ENCODE assay signal across 1 cellular context in the genomic region with DNA sequence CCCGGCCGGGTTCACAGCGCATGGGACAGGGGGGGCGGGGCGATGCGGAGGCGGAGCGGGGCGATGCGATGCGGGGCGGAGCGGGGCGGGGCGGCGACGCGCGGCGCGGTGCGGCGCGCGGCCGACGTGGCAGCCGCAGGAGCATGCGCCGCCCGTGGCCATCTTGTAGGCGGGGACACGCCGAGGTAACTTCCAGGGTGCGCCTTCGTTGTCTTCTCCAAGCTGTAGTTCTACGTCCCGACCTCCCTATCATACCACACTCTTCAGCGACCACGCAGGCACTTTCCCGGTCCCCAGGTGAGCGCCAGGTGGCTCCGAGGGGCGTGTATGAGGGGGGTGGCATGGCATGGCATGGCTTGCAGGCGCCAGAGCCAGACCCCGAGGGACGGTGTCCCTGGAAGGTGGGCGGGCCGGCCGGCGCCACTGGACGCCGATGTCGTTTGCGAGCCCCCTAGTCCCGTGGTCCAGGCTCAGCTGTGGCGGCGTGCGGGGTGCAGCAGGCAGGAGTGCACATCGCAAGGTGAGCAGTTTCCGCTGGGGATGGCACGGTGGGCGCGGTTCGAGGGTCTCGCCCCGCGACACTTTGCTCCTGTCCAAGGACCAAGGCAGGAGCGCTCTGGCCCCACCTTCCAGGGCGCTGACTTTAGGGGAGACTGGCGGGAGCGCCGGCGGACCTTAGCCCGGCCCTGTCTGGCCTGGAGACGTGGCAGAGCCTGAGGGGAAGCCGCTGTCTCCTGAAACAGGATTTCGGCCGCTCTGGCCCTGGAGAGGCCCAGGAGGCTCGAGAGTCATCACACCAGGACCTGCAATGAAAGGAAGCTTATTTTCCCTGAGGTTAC.
TF ChIP-seq lines count a peak whose summit lies in the region.

A gene (plus strand): TSS at position 161 of the 839 bp plus-strand sequence. CDS start 5,840 bp downstream, outside the sequence.

TF ChIP-seq in K562, 482 proteins besides CTCF, POLR2A, EP300 and RAD21 (continued from another document and continues in another):
- TF ChIP-seq, protein P1, sequence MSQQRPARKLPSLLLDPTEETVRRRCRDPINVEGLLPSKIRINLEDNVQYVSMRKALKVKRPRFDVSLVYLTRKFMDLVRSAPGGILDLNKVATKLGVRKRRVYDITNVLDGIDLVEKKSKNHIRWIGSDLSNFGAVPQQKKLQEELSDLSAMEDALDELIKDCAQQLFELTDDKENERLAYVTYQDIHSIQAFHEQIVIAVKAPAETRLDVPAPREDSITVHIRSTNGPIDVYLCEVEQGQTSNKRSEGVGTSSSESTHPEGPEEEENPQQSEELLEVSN (IDR thresholded peaks at IDR 0.05; ENCODE audit: borderline replicate concordance in 1 of 2, extremely low read depth in 1 of 2, insufficient read depth in 1 of 2, insufficient read length in 1 of 2, low read depth in 1 of 2, low read length in 1 of 2, poor library complexity in 1 of 2, severe bottlenecking in 1 of 2), result peak; percentile 15 to 65
- TF ChIP-seq DNMT1 (IDR thresholded peaks at IDR 0.05), result no peak
- TF ChIP-seq NR1H2 (CRISPR knock-in tag; IDR thresholded peaks at IDR 0.05), result no peak
- TF ChIP-seq ZNF696 (CRISPR knock-in tag; conservative IDR thresholded peaks at IDR 0.05), result no peak
- peak; percentile 77 for TF ChIP-seq HMGN3 (IDR thresholded peaks at IDR 0.05; ENCODE audit: borderline replicate concordance, extremely low read depth, insufficient read length, low read depth, low read length)
- TF ChIP-seq, protein P2, sequence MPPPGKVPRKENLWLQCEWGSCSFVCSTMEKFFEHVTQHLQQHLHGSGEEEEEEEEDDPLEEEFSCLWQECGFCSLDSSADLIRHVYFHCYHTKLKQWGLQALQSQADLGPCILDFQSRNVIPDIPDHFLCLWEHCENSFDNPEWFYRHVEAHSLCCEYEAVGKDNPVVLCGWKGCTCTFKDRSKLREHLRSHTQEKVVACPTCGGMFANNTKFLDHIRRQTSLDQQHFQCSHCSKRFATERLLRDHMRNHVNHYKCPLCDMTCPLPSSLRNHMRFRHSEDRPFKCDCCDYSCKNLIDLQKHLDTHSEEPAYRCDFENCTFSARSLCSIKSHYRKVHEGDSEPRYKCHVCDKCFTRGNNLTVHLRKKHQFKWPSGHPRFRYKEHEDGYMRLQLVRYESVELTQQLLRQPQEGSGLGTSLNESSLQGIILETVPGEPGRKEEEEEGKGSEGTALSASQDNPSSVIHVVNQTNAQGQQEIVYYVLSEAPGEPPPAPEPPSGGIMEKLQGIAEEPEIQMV (tag; conservative IDR thresholded peaks at IDR 0.05; ENCODE audit: low read depth), result no peak
- TF ChIP-seq, protein P3, sequence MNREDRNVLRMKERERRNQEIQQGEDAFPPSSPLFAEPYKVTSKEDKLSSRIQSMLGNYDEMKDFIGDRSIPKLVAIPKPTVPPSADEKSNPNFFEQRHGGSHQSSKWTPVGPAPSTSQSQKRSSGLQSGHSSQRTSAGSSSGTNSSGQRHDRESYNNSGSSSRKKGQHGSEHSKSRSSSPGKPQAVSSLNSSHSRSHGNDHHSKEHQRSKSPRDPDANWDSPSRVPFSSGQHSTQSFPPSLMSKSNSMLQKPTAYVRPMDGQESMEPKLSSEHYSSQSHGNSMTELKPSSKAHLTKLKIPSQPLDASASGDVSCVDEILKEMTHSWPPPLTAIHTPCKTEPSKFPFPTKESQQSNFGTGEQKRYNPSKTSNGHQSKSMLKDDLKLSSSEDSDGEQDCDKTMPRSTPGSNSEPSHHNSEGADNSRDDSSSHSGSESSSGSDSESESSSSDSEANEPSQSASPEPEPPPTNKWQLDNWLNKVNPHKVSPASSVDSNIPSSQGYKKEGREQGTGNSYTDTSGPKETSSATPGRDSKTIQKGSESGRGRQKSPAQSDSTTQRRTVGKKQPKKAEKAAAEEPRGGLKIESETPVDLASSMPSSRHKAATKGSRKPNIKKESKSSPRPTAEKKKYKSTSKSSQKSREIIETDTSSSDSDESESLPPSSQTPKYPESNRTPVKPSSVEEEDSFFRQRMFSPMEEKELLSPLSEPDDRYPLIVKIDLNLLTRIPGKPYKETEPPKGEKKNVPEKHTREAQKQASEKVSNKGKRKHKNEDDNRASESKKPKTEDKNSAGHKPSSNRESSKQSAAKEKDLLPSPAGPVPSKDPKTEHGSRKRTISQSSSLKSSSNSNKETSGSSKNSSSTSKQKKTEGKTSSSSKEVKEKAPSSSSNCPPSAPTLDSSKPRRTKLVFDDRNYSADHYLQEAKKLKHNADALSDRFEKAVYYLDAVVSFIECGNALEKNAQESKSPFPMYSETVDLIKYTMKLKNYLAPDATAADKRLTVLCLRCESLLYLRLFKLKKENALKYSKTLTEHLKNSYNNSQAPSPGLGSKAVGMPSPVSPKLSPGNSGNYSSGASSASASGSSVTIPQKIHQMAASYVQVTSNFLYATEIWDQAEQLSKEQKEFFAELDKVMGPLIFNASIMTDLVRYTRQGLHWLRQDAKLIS (CRISPR knock-in tag; IDR thresholded peaks at IDR 0.05), result peak; percentile 65; the same call in 1 of the 2 replicates
- 0 out of 2 replicates have a peak, but pooled peaks have one; percentile 48 for TF ChIP-seq RBM14 (IDR thresholded peaks at IDR 0.05; ENCODE audit: borderline replicate concordance, insufficient read depth, low read depth, low read length)
- TF ChIP-seq ZNF830 (CRISPR knock-in tag; IDR thresholded peaks at IDR 0.05), result no peak
- peak; percentile 62; the same call in 1 of the 2 replicates for TF ChIP-seq SP1 (CRISPR knock-in tag; IDR thresholded peaks at IDR 0.05)
- TF ChIP-seq, protein P4, sequence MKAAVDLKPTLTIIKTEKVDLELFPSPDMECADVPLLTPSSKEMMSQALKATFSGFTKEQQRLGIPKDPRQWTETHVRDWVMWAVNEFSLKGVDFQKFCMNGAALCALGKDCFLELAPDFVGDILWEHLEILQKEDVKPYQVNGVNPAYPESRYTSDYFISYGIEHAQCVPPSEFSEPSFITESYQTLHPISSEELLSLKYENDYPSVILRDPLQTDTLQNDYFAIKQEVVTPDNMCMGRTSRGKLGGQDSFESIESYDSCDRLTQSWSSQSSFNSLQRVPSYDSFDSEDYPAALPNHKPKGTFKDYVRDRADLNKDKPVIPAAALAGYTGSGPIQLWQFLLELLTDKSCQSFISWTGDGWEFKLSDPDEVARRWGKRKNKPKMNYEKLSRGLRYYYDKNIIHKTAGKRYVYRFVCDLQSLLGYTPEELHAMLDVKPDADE (conservative IDR thresholded peaks at IDR 0.05; ENCODE audit: control insufficient read depth, low read depth, low read length), result no peak
- TF ChIP-seq PML (IDR thresholded peaks at IDR 0.05; ENCODE audit: low read length), result peak; percentile 49; the same call in 1 of the 2 replicates
- TF ChIP-seq BRCA1 (IDR thresholded peaks at IDR 0.05), result no peak
- TF ChIP-seq BRCA1 (CRISPR knock-in tag; IDR thresholded peaks at IDR 0.05), result no peak
- no peak for TF ChIP-seq ETV6 (IDR thresholded peaks at IDR 0.05; ENCODE audit: borderline replicate concordance in 1 of 2, low read depth in 2 of 2, low read length in 1 of 2)
- no peak; the same call in 1 of the 2 replicates for TF ChIP-seq ETV6 (CRISPR knock-in tag; IDR thresholded peaks at IDR 0.05; ENCODE audit: borderline replicate concordance)
- TF ChIP-seq MAZ (CRISPR knock-in tag; conservative IDR thresholded peaks at IDR 0.05 in 1 of 2, IDR thresholded peaks at IDR 0.05 in 1 of 2), result peak; percentile 43 to 64; a peak in 2 of 4 replicates
- no peak for TF ChIP-seq ZNF431 (CRISPR knock-in tag; IDR thresholded peaks at IDR 0.05)
- no peak for TF ChIP-seq ZNF239 (CRISPR knock-in tag; IDR thresholded peaks at IDR 0.05)
- TF ChIP-seq, protein P5, sequence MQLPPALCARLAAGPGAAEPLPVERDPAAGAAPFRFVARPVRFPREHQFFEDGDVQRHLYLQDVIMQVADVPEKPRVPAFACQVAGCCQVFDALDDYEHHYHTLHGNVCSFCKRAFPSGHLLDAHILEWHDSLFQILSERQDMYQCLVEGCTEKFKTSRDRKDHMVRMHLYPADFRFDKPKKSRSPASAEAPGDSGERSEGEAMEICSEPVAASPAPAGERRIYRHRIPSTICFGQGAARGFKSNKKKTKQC (CRISPR knock-in tag; IDR thresholded peaks at IDR 0.05), result peak; percentile 91
- TF ChIP-seq MCM5 (IDR thresholded peaks at IDR 0.05; ENCODE audit: low read depth), result no peak
- TF ChIP-seq ZNF586 (CRISPR knock-in tag; conservative IDR thresholded peaks at IDR 0.05), result no peak
- 0 out of 2 replicates have a peak, but pooled peaks have one; percentile 28 for TF ChIP-seq MTA3 (IDR thresholded peaks at IDR 0.05; ENCODE audit: borderline replicate concordance)
- no peak for TF ChIP-seq RBM39 (optimal IDR thresholded peaks at IDR 0.05; ENCODE audit: low read depth, low read length)
- no peak for TF ChIP-seq BCOR (IDR thresholded peaks at IDR 0.05)
- no peak for TF ChIP-seq MCM3 (IDR thresholded peaks at IDR 0.05)
- TF ChIP-seq, protein P6, sequence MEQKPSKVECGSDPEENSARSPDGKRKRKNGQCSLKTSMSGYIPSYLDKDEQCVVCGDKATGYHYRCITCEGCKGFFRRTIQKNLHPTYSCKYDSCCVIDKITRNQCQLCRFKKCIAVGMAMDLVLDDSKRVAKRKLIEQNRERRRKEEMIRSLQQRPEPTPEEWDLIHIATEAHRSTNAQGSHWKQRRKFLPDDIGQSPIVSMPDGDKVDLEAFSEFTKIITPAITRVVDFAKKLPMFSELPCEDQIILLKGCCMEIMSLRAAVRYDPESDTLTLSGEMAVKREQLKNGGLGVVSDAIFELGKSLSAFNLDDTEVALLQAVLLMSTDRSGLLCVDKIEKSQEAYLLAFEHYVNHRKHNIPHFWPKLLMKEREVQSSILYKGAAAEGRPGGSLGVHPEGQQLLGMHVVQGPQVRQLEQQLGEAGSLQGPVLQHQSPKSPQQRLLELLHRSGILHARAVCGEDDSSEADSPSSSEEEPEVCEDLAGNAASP (IDR thresholded peaks at IDR 0.05), result no peak
- TF ChIP-seq, protein P7, sequence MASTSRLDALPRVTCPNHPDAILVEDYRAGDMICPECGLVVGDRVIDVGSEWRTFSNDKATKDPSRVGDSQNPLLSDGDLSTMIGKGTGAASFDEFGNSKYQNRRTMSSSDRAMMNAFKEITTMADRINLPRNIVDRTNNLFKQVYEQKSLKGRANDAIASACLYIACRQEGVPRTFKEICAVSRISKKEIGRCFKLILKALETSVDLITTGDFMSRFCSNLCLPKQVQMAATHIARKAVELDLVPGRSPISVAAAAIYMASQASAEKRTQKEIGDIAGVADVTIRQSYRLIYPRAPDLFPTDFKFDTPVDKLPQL (IDR thresholded peaks at IDR 0.05; ENCODE audit: extremely low read depth, insufficient read length), result no peak
- no peak for TF ChIP-seq HMG20A (CRISPR knock-in tag; conservative IDR thresholded peaks at IDR 0.05)
- TF ChIP-seq CCNT2 (IDR thresholded peaks at IDR 0.05; ENCODE audit: borderline replicate concordance, extremely low read depth, insufficient read length, low read depth, low read length), result peak; percentile 50
- TF ChIP-seq, protein P8, sequence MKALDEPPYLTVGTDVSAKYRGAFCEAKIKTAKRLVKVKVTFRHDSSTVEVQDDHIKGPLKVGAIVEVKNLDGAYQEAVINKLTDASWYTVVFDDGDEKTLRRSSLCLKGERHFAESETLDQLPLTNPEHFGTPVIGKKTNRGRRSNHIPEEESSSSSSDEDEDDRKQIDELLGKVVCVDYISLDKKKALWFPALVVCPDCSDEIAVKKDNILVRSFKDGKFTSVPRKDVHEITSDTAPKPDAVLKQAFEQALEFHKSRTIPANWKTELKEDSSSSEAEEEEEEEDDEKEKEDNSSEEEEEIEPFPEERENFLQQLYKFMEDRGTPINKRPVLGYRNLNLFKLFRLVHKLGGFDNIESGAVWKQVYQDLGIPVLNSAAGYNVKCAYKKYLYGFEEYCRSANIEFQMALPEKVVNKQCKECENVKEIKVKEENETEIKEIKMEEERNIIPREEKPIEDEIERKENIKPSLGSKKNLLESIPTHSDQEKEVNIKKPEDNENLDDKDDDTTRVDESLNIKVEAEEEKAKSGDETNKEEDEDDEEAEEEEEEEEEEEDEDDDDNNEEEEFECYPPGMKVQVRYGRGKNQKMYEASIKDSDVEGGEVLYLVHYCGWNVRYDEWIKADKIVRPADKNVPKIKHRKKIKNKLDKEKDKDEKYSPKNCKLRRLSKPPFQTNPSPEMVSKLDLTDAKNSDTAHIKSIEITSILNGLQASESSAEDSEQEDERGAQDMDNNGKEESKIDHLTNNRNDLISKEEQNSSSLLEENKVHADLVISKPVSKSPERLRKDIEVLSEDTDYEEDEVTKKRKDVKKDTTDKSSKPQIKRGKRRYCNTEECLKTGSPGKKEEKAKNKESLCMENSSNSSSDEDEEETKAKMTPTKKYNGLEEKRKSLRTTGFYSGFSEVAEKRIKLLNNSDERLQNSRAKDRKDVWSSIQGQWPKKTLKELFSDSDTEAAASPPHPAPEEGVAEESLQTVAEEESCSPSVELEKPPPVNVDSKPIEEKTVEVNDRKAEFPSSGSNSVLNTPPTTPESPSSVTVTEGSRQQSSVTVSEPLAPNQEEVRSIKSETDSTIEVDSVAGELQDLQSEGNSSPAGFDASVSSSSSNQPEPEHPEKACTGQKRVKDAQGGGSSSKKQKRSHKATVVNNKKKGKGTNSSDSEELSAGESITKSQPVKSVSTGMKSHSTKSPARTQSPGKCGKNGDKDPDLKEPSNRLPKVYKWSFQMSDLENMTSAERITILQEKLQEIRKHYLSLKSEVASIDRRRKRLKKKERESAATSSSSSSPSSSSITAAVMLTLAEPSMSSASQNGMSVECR (CRISPR knock-in tag; IDR thresholded peaks at IDR 0.05), result peak; percentile 88
- TF ChIP-seq JUNB (CRISPR knock-in tag; conservative IDR thresholded peaks at IDR 0.05), result no peak
- TF ChIP-seq GTF2E2 (tag; IDR thresholded peaks at IDR 0.05), result no peak
- TF ChIP-seq MAFG (tag; conservative IDR thresholded peaks at IDR 0.05), result no peak
- no peak for TF ChIP-seq NFE2 (IDR thresholded peaks at IDR 0.05; ENCODE audit: low read depth)
- TF ChIP-seq ZNF12 (CRISPR knock-in tag; IDR thresholded peaks at IDR 0.05), result no peak
- TF ChIP-seq, protein P9, sequence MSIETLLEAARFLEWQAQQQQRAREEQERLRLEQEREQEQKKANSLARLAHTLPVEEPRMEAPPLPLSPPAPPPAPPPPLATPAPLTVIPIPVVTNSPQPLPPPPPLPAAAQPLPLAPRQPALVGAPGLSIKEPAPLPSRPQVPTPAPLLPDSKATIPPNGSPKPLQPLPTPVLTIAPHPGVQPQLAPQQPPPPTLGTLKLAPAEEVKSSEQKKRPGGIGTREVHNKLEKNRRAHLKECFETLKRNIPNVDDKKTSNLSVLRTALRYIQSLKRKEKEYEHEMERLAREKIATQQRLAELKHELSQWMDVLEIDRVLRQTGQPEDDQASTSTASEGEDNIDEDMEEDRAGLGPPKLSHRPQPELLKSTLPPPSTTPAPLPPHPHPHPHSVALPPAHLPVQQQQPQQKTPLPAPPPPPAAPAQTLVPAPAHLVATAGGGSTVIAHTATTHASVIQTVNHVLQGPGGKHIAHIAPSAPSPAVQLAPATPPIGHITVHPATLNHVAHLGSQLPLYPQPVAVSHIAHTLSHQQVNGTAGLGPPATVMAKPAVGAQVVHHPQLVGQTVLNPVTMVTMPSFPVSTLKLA (conservative IDR thresholded peaks at IDR 0.05), result peak; percentile 57 to 79; a peak in 3 of 4 replicates
- TF ChIP-seq ZNF224 (CRISPR knock-in tag; IDR thresholded peaks at IDR 0.05), result no peak
- TF ChIP-seq, protein P10, sequence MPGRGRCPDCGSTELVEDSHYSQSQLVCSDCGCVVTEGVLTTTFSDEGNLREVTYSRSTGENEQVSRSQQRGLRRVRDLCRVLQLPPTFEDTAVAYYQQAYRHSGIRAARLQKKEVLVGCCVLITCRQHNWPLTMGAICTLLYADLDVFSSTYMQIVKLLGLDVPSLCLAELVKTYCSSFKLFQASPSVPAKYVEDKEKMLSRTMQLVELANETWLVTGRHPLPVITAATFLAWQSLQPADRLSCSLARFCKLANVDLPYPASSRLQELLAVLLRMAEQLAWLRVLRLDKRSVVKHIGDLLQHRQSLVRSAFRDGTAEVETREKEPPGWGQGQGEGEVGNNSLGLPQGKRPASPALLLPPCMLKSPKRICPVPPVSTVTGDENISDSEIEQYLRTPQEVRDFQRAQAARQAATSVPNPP (IDR thresholded peaks at IDR 0.05; ENCODE audit: borderline replicate concordance, insufficient read depth, insufficient read length), result no peak
- no peak for TF ChIP-seq SNRNP70 (optimal IDR thresholded peaks at IDR 0.05; ENCODE audit: low read depth, low read length)
- no peak for TF ChIP-seq HEY1 (CRISPR knock-in tag; IDR thresholded peaks at IDR 0.05; ENCODE audit: borderline replicate concordance)
- no peak for TF ChIP-seq SMARCA5 (IDR thresholded peaks at IDR 0.05)
